In the genomic region with DNA sequence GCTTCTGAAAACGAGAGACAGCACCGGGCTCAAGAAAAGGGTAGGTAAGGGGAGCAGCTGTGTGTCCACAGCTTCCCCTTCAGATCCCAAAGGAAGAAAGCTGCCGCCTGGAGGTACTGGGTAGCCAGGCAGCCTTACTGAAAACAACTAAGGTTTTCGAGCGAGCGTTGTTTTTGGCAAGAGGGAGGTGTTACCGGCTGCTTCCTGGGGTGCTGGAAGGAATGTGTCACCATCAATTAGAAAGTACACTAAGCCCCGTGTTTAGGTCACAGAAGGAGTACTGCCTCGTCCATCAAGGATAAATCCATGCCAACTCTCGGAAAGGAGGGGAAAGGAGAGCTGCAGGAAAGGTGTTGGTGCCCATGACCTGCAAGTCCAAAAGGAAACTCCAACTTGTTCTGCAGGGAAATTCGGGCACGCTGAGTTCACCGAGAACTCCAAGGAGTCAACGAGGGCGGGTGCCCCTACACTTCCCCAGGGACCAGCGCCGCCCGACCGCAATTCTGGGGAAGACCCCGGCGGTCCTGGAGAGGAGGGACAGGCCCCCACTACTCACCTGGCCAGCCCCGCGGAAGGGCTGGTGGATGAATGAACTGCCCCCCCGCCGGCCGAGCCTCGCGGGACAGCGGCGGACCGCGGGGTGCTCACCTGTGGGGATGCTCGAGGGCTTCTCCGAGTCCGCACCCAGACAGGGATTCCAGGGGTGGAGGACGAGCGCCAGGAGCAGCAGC, we compare ENCODE assay signal across 8 cellular contexts. TPM values are rescaled to one million over a fixed set of nuclear protein-coding genes. Genes with fewer than 3 reads are reported as not detected.
DNase-seq lines count a peak whose midpoint lies in the region; ATAC-seq and TF ChIP-seq lines count a peak whose summit lies in the region.

No MANE protein-coding gene starts in this region.

- peak overlapping the region; percentile 79 for H3K4me3 ChIP-seq in PC-3 (ENCODE audit: low read length)
- H3K4me3 ChIP-seq in iPS DF 6.9 (ENCODE audit: low read length) = peak overlapping the region; percentile 85
- peak overlapping the region; percentile 86 for H3K4me3 ChIP-seq in rectal smooth muscle tissue (ENCODE audit: low read length)

- CTCF ChIA-PET in PC-3 (lab: Charles Lee) = interaction anchor here (0.6 to 2.2 kb wide), 3 partner anchors 50 to 95 kb away, joined by 3 to 10 read pairs (median 5); no protein-coding TSS in a partner anchor

- intact Hi-C loops in PC-3 (cut with micrococcal nuclease) = loop anchor here (1.0 kb wide), 1 partner anchor 95 kb away; no protein-coding TSS in a partner anchor

- peaks cover 6% of the 10 kb centered on the region for H3F3A ChIP-seq in PC-3 (ENCODE audit: low read length, unreplicated experiment)

- H2AFZ ChIP-seq in PC-3 (ENCODE audit: low read length) = peak overlapping the region; percentile 70

- peak; percentile 21 for DNase-seq in stimulated activated CD4-positive, alpha-beta T cell treated with anti-CD3 and anti-CD28 coated beads, Interleukin-15, amount 100 ng/mL, for 24 hours
- no peak for DNase-seq in stimulated activated CD4-positive, alpha-beta T cell treated with anti-CD3 and anti-CD28 coated beads, Interleukin-4, amount 100 ng/mL, for 24 hours
- DNase-seq in PC-3 (peak; percentile 88), T47D (ENCODE audit: low read depth in 1 of 2, low spot score in 1 of 2) (peak; percentile 67 to 94), iPS DF 6.9 (ENCODE audit: low read depth, low spot score) (peak; percentile 67)

- peaks cover 45% of the 10 kb centered on the region for H4K20me1 ChIP-seq in PC-3 (ENCODE audit: low read length)

- H3K79me2 ChIP-seq in PC-3 (ENCODE audit: low read length) = peaks cover 83% of the 10 kb centered on the region

- peaks cover 68% of the 10 kb centered on the region for H3K4me1 ChIP-seq in PC-3 (ENCODE audit: insufficient read depth, low read length)
- peaks cover 1% of the 10 kb centered on the region; the same call in 1 of the 2 replicates for H3K4me1 ChIP-seq in iPS DF 6.9 (ENCODE audit: control insufficient read depth, insufficient read depth, low read length)
- peaks cover 21% of the 10 kb centered on the region for H3K4me1 ChIP-seq in rectal smooth muscle tissue (ENCODE audit: control insufficient read depth, insufficient read depth, low read length)

- H3K27me3 ChIP-seq in PC-3 (ENCODE audit: low read length) = no peaks in the 10 kb centered on the region
- no peaks in the 10 kb centered on the region for H3K27me3 ChIP-seq in iPS DF 6.9 (ENCODE audit: control insufficient read depth, insufficient read depth, low read length)
- no peaks in the 10 kb centered on the region for H3K27me3 ChIP-seq in rectal smooth muscle tissue (ENCODE audit: control insufficient read depth, insufficient read depth, low read length)

- no peaks in the 10 kb centered on the region for H3K9me2 ChIP-seq in PC-3 (replicated peaks; ENCODE audit: low read length)

- in situ Hi-C loops in T47D (cut with HindIII; ENCODE audit: low pct_unique_long_range_greater_than_20kb, low sequenced_read_pairs) = no loop called here

- no CpG with 5 or more reads among the region's 37 CpGs for WGBS in iPS DF 6.9 (ENCODE audit: insufficient coverage, insufficient read length)

- H3K27ac ChIP-seq in PC-3 (ENCODE audit: low read length) (peak overlapping the region; percentile 89), iPS DF 6.9 (ENCODE audit: low read length) (no peak overlapping the region), rectal smooth muscle tissue (ENCODE audit: low read depth, low read length) (peak overlapping the region; percentile 94)

- H3K36me3 ChIP-seq in PC-3 (ENCODE audit: low read depth, low read length) = 0 out of 2 replicates have a peak, but pooled peaks cover 4% of the 10 kb centered on the region
- H3K36me3 ChIP-seq in iPS DF 6.9 (ENCODE audit: control insufficient read depth, insufficient read depth, low read length) = no peaks in the 10 kb centered on the region
- H3K36me3 ChIP-seq in rectal smooth muscle tissue (ENCODE audit: control insufficient read depth, insufficient read depth, low read length) = no peaks in the 10 kb centered on the region

- POLR2A ChIA-PET in PC-3 (lab: Charles Lee; ENCODE audit: unreplicated experiment) = interaction anchor here (0.9 to 1.7 kb wide), 2 partner anchors 28 to 36 kb away, joined by 4 read pairs; no protein-coding TSS in a partner anchor

- peak; percentile 64 for TF ChIP-seq CTCF in PC-3 (conservative IDR thresholded peaks at IDR 0.05; ENCODE audit: low read depth, low read length)

- H3K9ac ChIP-seq in PC-3 (ENCODE audit: low read length) (peak overlapping the region; percentile 86), rectal smooth muscle tissue (ENCODE audit: low read length) (peak overlapping the region; percentile 84)

- no TSS peak for BruUV-seq in PC-3 (replicated peaks; lab: Mats Ljungman, UMichigan)

- ATAC-seq in HG03342 (IDR thresholded peaks at IDR 0.05; ENCODE audit: unreplicated experiment) (peak; percentile 31), PC-3 (peak; percentile 23), HG03571 (IDR thresholded peaks at IDR 0.05; ENCODE audit: unreplicated experiment) (no peak)

- H3K9me3 ChIP-seq in PC-3 (ENCODE audit: low read length) = no peaks in the 10 kb centered on the region
- no peaks in the 10 kb centered on the region for H3K9me3 ChIP-seq in iPS DF 6.9 (ENCODE audit: control insufficient read depth, insufficient read depth, low read length)

- H3K4me2 ChIP-seq in PC-3 (ENCODE audit: low read length) = peak overlapping the region; percentile 97

RNA-seq across cellular contexts. Expression of gene PLOD2, which starts 0.6 kb away (rescaled TPM):
- total RNA-seq in PC-3 (2014; rRNA removed) = 76.1 and 84.8 TPM in 2 replicates
